ENCODE assay signal across 1 cellular context in the genomic region with DNA sequence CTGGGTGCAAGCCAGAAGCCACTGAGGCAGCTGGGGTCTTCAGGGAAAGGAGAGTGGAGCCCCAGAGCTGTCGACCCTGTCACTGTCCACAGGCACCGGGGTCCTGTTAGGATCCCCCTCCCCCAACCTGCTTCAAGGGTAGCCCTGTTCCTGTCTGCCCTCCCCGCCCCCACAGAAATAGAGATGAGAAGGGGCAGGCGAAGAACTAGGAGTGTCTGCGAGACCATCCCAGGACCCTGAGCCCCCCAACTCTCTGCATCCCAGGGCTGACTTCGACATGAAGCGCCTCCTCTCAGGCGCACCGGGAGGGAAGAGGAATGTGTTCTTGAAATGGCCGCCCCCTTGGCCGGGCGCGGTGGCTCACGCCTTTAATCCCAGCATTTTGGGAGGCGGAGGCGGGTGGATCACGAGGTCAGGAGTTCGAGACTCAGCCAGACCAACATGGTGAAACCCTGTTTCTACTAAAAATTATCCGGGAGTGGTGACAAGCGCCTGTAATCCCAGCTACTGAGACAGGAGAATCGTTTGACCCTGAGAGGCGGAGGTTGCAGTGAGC.
TF ChIP-seq lines count a peak whose summit lies in the region.

No MANE protein-coding gene starts in this region.

TF ChIP-seq in endothelial cell of umbilical vein, 7 proteins besides CTCF, POLR2A, EP300 and RAD21:
- TF ChIP-seq JUN (IDR thresholded peaks at IDR 0.05; ENCODE audit: borderline replicate concordance, insufficient read depth, insufficient read length, low read depth): no peak
- TF ChIP-seq EZH2 (IDR thresholded peaks at IDR 0.05; ENCODE audit: borderline replicate concordance, low read depth, low read length, severe bottlenecking): no peak
- TF ChIP-seq MAX (IDR thresholded peaks at IDR 0.05; ENCODE audit: insufficient read depth, insufficient read length): no peak
- TF ChIP-seq MYC (IDR thresholded peaks at IDR 0.05; ENCODE audit: low read depth, low read length): no peak
- TF ChIP-seq FOS (IDR thresholded peaks at IDR 0.05; ENCODE audit: borderline replicate concordance, insufficient read depth, low read length): no peak
- TF ChIP-seq GATA2 (IDR thresholded peaks at IDR 0.05; ENCODE audit: insufficient read depth, insufficient read length, low read depth, low read length): no peak
- no peak for TF ChIP-seq POLR2AphosphoS5 (IDR thresholded peaks at IDR 0.05; ENCODE audit: insufficient read depth, low read depth, low read length)
